ENCODE assay signal across 22 cellular contexts in the genomic region with DNA sequence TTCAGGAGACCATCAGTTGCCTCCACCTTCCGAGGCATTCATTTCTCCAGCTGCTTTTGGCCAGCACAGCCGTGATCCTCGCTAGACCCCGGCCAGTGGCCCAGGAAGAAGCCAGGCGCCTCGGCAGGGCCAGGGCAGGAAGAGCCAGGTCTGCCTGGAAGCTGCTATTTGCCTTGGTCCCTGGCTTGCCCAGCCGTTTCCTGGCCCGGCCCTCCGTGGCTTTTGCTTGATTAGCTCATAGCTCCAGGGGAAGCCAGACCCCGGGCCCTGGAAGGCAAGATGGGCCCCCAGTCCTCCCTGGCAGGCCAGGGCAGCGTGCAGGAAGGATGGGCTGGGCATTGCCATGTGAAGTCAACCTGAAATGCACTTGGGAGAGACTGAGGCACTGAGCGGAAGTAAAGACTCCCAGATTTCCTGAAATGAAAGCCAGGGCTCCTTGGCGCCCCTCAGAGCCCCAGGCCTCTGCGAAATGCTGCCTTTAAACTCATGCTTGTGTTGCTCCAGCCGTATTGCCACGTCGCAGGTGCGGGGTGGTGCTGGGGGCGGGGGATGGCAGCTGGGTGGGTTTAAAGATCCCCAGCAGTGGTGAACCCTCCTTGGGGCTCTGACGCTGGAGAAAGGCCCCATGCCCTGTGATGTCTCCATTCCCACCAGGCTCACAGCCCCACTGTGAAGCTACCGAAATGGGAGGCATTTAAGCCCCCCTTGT.
A peak's percentile ranks its signal among the peaks of the same experiment; 100 is the strongest.
DNase-seq lines count a peak whose midpoint lies in the region; ATAC-seq and TF ChIP-seq lines count a peak whose summit lies in the region.
"Had no signal": no experiment of that assay in that cellular context is flagged by ENCODE, and none has a peak within 500 bp of the region (broad histone marks: within the 10 kb centered on the region; RNA-seq: fewer than 3 reads in every experiment).

No MANE protein-coding gene starts in this region.

- DNase-seq in IMR-90 (no peak), chondrocyte (ENCODE audit: low spot score) (peak; percentile 66), lung microvascular endothelial cell (ENCODE audit: low read depth in 2 of 2) (peak; percentile 25 to 44), suprapubic skin (ENCODE audit: low spot score in 2 of 2) (no peak), DMS153 (lab: John Stamatoyannopoulos, UW) (no peak), HCEC 1CT (no peak)
- no peak for DNase-seq in activated T-cell treated with anti-CD3 and anti-CD28 coated beads, Interleukin-2, amount 50 U/mL, for 24 hours
- DNase-seq: activated CD4-positive, alpha-beta T cell treated with anti-CD3 and anti-CD28 coated beads for 48 hours; activated naive CD4-positive, alpha-beta T cell treated with anti-CD3 and anti-CD28 coated beads, Interleukin-2, amount 50 U/mL, for 16 hours; activated T-cell treated with anti-CD3 and anti-CD28 coated beads, Interleukin-2, amount 50 U/mL, for 48 hours; Calu3; cortex of kidney; EL; H7; head of caudate nucleus; NCI-H1048; NCI-H187; NCI-H69; T-helper 2 cell had no signal

- H3K27ac ChIP-seq in IMR-90 (ENCODE audit: insufficient read depth, low read length), result peak overlapping the region; percentile 46; the same call in 1 of the 2 replicates
- H3K27ac ChIP-seq in suprapubic skin, result peak overlapping the region; percentile 85

- intact Hi-C loops in IMR-90 (cut with micrococcal nuclease), result no loop called here

- H2BK5ac ChIP-seq in IMR-90 (ENCODE audit: low read depth, low read length, poor library complexity, severe bottlenecking), result no peak overlapping the region

- H2BK20ac ChIP-seq in IMR-90 (ENCODE audit: low read depth, low read length), result no peak overlapping the region

- no peak overlapping the region for H2AFZ ChIP-seq in IMR-90 (replicated peaks; ENCODE audit: low read length, poor library complexity)

- in situ Hi-C loops in IMR-90 (cut with MboI; ENCODE audit: low sequenced_read_pairs), result no loop called here

- no peak overlapping the region for H2AK9ac ChIP-seq in IMR-90 (replicated peaks; ENCODE audit: low read depth, low read length, poor library complexity)

- TF ChIP-seq CTCF in IMR-90 (conservative IDR thresholded peaks at IDR 0.05; ENCODE audit: low read depth, low read length), result no peak
- TF ChIP-seq CTCF in chondrocyte (IDR thresholded peaks at IDR 0.05), result no peak
- no peak for TF ChIP-seq CTCF in suprapubic skin (IDR thresholded peaks at IDR 0.05)

- no peak overlapping the region for H2BK120ac ChIP-seq in IMR-90 (ENCODE audit: low read depth, low read length)

- CTCF ChIA-PET in IMR-90 (lab: Yijun Ruan, JAX), result interaction anchor here (0.9 to 1.1 kb wide), 2 partner anchors 12 to 35 kb away, joined by 3 to 4 read pairs; no protein-coding TSS in a partner anchor

- H3K56ac ChIP-seq in IMR-90 (ENCODE audit: extremely low read depth, insufficient read depth, low read length), result no peak overlapping the region

- no peak for ATAC-seq in IMR-90 (ENCODE audit: low read depth)
- ATAC-seq in HG03432 (IDR thresholded peaks at IDR 0.05; ENCODE audit: unreplicated experiment), result no peak
- ATAC-seq: SK-N-SH treated with all-trans-retinoic acid at 6 μM for 48 hours had no signal

- no peaks in the 10 kb centered on the region for H3K36me3 Mint-ChIP-seq in chondrocyte (ENCODE audit: low read depth)
- peaks cover 4% of the 10 kb centered on the region for H3K36me3 Mint-ChIP-seq in activated T-cell treated with anti-CD3 and anti-CD28 coated beads, Interleukin-2, amount 50 U/mL, for 24 hours (ENCODE audit: low read depth)

- no peak overlapping the region for H3K4me3 Mint-ChIP-seq in chondrocyte (ENCODE audit: unreplicated experiment)
- H3K4me3 Mint-ChIP-seq in activated T-cell treated with anti-CD3 and anti-CD28 coated beads, Interleukin-2, amount 50 U/mL, for 24 hours, result no peak overlapping the region
- H3K4me3 Mint-ChIP-seq: CD14-positive monocyte had no signal

- BruUV-seq in IMR-90 (replicated peaks; lab: Mats Ljungman, UMichigan), result no TSS peak

- no peak overlapping the region for H2BK15ac ChIP-seq in IMR-90 (ENCODE audit: low read depth, low read length)

- H4K5ac ChIP-seq in IMR-90 (ENCODE audit: low read depth, low read length), result no peak overlapping the region; the same call in 1 of the 2 replicates

- no peak overlapping the region for H3K9ac ChIP-seq in IMR-90 (ENCODE audit: low read depth, low read length)

- H4K20me1 ChIP-seq in IMR-90 (ENCODE audit: insufficient read depth, low read length), result peaks cover 22% of the 10 kb centered on the region; the same call in 1 of the 2 replicates

- H3K9me3 ChIP-seq in IMR-90 (ENCODE audit: control insufficient read depth, insufficient read depth, low read length), result no peaks in the 10 kb centered on the region
- H3K9me3 ChIP-seq in suprapubic skin, result no peaks in the 10 kb centered on the region

- H3K4me3 ChIP-seq in IMR-90 (ENCODE audit: insufficient read depth, low read depth, low read length) (no peak overlapping the region), suprapubic skin (no peak overlapping the region)

- H3K4me1 Mint-ChIP-seq in chondrocyte (ENCODE audit: low read depth), result peaks cover 35% of the 10 kb centered on the region
- H3K4me1 Mint-ChIP-seq in activated T-cell treated with anti-CD3 and anti-CD28 coated beads, Interleukin-2, amount 50 U/mL, for 24 hours (ENCODE audit: low read depth), result peaks cover 28% of the 10 kb centered on the region

- no peak for TF ChIP-seq POLR2A in IMR-90 (IDR thresholded peaks at IDR 0.05; ENCODE audit: low read depth, low read length)
- no peak for TF ChIP-seq POLR2A in suprapubic skin (IDR thresholded peaks at IDR 0.05)

- POLR2A ChIA-PET in IMR-90 (lab: Charles Lee; ENCODE audit: unreplicated experiment), result no interaction called here

- no peaks in the 10 kb centered on the region for H3K27me3 Mint-ChIP-seq in chondrocyte (ENCODE audit: low read depth)
- H3K27me3 Mint-ChIP-seq in activated T-cell treated with anti-CD3 and anti-CD28 coated beads, Interleukin-2, amount 50 U/mL, for 24 hours, result no peaks in the 10 kb centered on the region

- H3K79me1 ChIP-seq in IMR-90 (ENCODE audit: low read depth in 1 of 2, low read length in 2 of 2), result peaks cover 39 to 79% of the 10 kb centered on the region in 2 experiments

- dilution Hi-C loops in IMR-90 (cut with HindIII; ENCODE audit: low sequenced_read_pairs, unreplicated experiment), result no loop called here

- TF ChIP-seq RAD21 in IMR-90 (IDR thresholded peaks at IDR 0.05; ENCODE audit: low read length), result no peak

- no peak overlapping the region for H3K4me2 ChIP-seq in IMR-90 (ENCODE audit: low read depth, low read length)

- peaks cover 44% of the 10 kb centered on the region for H3K9me1 ChIP-seq in IMR-90 (ENCODE audit: insufficient read depth, low read length)

- H4K8ac ChIP-seq in IMR-90 (ENCODE audit: low read depth in 2 of 2, low read length in 2 of 2), result peak overlapping the region in 1 of 2 experiments; percentile 42; a peak in 1 of 4 replicates

- no peak overlapping the region for H3K18ac ChIP-seq in IMR-90 (ENCODE audit: low read depth, low read length)

- no peak for TF ChIP-seq EP300 in suprapubic skin (IDR thresholded peaks at IDR 0.05)

- no peaks in the 10 kb centered on the region for H3K27me3 ChIP-seq in IMR-90 (ENCODE audit: control insufficient read depth, insufficient read depth, low read length)
- H3K27me3 ChIP-seq in suprapubic skin, result no peaks in the 10 kb centered on the region

- H3K14ac ChIP-seq in IMR-90 (replicated peaks; ENCODE audit: low read depth, low read length), result 0 out of 2 replicates have a peak overlapping the region, but pooled peaks have one; percentile 11

- H4K91ac ChIP-seq in IMR-90 (ENCODE audit: insufficient read depth, low read depth, low read length), result no peak overlapping the region; the same call in 1 of the 2 replicates

- H3K36me3 ChIP-seq in IMR-90 (ENCODE audit: control insufficient read depth, insufficient read depth, low read length) (peaks cover 28% of the 10 kb centered on the region), suprapubic skin (no peaks in the 10 kb centered on the region)

- H3K9me3 Mint-ChIP-seq in chondrocyte (ENCODE audit: low read depth), result no peaks in the 10 kb centered on the region
- no peaks in the 10 kb centered on the region for H3K9me3 Mint-ChIP-seq in activated T-cell treated with anti-CD3 and anti-CD28 coated beads, Interleukin-2, amount 50 U/mL, for 24 hours
- H3K9me3 Mint-ChIP-seq: CD14-positive monocyte had no signal

- 0 out of 2 replicates have a peak overlapping the region, but pooled peaks have one; percentile 97 for H2AK5ac ChIP-seq in IMR-90 (ENCODE audit: low read depth, low read length)

- H3K4me1 ChIP-seq in IMR-90 (ENCODE audit: control insufficient read depth, insufficient read depth, low read length) (peaks cover 63% of the 10 kb centered on the region), suprapubic skin (peaks cover 69% of the 10 kb centered on the region)

- H3K23ac ChIP-seq in IMR-90 (ENCODE audit: low read depth, low read length), result no peak overlapping the region; the same call in 1 of the 2 replicates

- WGBS in IMR-90 (ENCODE audit: extremely low coverage in 2 of 2, insufficient read length in 1 of 2), 2 experiments, result 97% methylated on average over 12 of the region's 21 CpGs; no CpG with 5 or more reads in 1 of the 2 experiments
- 91% methylated on average over 19 of the region's 21 CpGs for WGBS in suprapubic skin

- peak overlapping the region; percentile 2; the same call in 1 of the 2 replicates for H3K4ac ChIP-seq in IMR-90 (ENCODE audit: low read depth, low read length)

- no peak overlapping the region for H3K27ac Mint-ChIP-seq in chondrocyte (ENCODE audit: unreplicated experiment)
- H3K27ac Mint-ChIP-seq in activated T-cell treated with anti-CD3 and anti-CD28 coated beads, Interleukin-2, amount 50 U/mL, for 24 hours, result no peak overlapping the region

TF ChIP-seq in IMR-90, 13 proteins besides CTCF, POLR2A, EP300 and RAD21 (continues in another document):
- TF ChIP-seq, protein P1, sequence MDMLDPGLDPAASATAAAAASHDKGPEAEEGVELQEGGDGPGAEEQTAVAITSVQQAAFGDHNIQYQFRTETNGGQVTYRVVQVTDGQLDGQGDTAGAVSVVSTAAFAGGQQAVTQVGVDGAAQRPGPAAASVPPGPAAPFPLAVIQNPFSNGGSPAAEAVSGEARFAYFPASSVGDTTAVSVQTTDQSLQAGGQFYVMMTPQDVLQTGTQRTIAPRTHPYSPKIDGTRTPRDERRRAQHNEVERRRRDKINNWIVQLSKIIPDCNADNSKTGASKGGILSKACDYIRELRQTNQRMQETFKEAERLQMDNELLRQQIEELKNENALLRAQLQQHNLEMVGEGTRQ (IDR thresholded peaks at IDR 0.05; ENCODE audit: low read depth, low read length), result no peak
- TF ChIP-seq BHLHE40 (IDR thresholded peaks at IDR 0.05; ENCODE audit: low read depth, low read length), result no peak
- TF ChIP-seq, protein P2, sequence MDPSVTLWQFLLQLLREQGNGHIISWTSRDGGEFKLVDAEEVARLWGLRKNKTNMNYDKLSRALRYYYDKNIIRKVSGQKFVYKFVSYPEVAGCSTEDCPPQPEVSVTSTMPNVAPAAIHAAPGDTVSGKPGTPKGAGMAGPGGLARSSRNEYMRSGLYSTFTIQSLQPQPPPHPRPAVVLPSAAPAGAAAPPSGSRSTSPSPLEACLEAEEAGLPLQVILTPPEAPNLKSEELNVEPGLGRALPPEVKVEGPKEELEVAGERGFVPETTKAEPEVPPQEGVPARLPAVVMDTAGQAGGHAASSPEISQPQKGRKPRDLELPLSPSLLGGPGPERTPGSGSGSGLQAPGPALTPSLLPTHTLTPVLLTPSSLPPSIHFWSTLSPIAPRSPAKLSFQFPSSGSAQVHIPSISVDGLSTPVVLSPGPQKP (IDR thresholded peaks at IDR 0.05; ENCODE audit: borderline replicate concordance, low read depth, low read length), result no peak

Comparison
In these comparisons a context has a peak if more than half of its experiments do, and no peak if none do; other contexts are left out.
1. DNase-seq: peak in chondrocyte (single experiment) and lung microvascular endothelial cell (2 of 2); none in IMR-90 (single experiment), suprapubic skin (0 of 2), DMS153 (single experiment), HCEC 1CT (single experiment) and activated T-cell treated with anti-CD3 and anti-CD28 coated beads, Interleukin-2, amount 50 U/mL, for 24 hours (single experiment).